In the genomic region with DNA sequence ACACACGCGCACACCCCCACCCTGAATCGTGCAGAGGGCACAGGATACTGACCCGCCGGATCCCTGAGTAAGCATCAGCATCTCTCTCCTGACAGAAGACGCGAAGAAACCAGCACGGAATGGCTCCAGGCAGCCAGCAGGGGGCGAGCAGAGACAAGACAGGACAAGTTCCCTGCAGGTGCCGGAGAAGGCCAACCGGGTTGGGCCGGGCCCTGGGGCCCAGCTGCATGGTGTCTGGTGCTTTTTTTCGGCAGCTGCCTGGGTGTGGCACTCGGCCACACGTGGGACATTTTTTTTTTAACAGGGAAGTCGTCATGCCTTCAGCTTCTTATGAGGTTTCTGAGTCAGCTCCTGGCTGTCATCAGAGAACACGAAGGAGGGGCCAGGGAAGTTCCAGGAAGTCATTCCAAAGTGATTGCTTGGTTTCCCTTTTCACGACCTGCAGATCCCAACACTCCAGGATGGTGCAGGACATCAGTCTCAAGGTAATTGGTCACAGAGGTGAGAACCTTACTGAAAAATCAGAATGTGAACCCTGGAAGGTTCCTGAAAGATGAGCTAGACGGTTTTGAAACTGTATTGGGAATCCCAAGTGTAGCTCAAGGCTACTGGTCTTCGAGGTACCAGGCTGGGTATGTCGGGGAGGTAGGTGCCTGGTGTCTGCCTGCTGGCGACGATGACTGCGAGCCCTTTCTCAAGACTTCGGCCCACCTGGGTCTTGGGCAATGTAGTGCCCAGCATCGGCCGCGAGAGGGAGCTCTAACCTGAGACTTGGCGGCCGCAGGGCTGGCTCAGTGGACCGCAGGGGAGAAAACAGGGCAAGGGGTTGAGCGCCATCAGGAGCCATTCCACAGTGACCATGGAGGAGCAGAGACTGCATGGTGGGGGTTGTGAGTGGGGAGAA, we compare ENCODE assay signal across 8 cellular contexts.
A peak's percentile ranks its signal among the peaks of the same experiment; 100 is the strongest.
DNase-seq lines count a peak whose midpoint lies in the region; TF ChIP-seq lines count a peak whose summit lies in the region.

No MANE protein-coding gene starts in this region.

- DNase-seq in AG09319 (ENCODE audit: extremely low read depth, low read depth): peak; percentile 84
- peak; percentile 79 for DNase-seq in GM19238 (ENCODE audit: insufficient read length, low spot score)
- DNase-seq in HT-29 (ENCODE audit: low spot score): peak; percentile 93
- peak; percentile 75 for DNase-seq in NOMO-1 treated with DMSO at 0.1 percent for 48 hours (lab: John Stamatoyannopoulos, UW; ENCODE audit: unreplicated experiment)
- peak; percentile 52 to 72 (median 58) for DNase-seq in activated CD8-positive, alpha-beta memory T cell treated with anti-CD3 and anti-CD28 coated beads for 48 hours (ENCODE audit: low read depth in 2 of 3, low spot score in 2 of 3)
- peak; percentile 99 for DNase-seq in endodermal cell
- peak; percentile 43 for DNase-seq in stimulated activated CD8-positive, alpha-beta memory T cell treated with anti-CD3 and anti-CD28 coated beads, Interleukin-12 subunit alpha, Interleukin-12 subunit beta, amount 100 ng/mL, for 4 hours (ENCODE audit: low read depth)

- no peaks in the 10 kb centered on the region for H3K9me3 Mint-ChIP-seq in endodermal cell

- H3K27ac ChIP-seq in endodermal cell (ENCODE audit: low read depth, low read length) (no peak overlapping the region), mesodermal cell (ENCODE audit: low read depth, low read length, severe bottlenecking) (peak overlapping the region; percentile 36)

- H3K4me1 Mint-ChIP-seq in endodermal cell: peaks cover 12% of the 10 kb centered on the region

- no peaks in the 10 kb centered on the region for H3K36me3 Mint-ChIP-seq in endodermal cell (ENCODE audit: low read depth)

- H3K9me3 ChIP-seq in endodermal cell (ENCODE audit: control insufficient read depth, low read length) (no peaks in the 10 kb centered on the region), mesodermal cell (ENCODE audit: control insufficient read depth, low read length) (no peaks in the 10 kb centered on the region)

- peaks cover 7% of the 10 kb centered on the region for H3K27me3 ChIP-seq in endodermal cell (ENCODE audit: control insufficient read depth, insufficient read depth, low read length, poor library complexity, severe bottlenecking)

- peaks cover 13% of the 10 kb centered on the region for H3K27me3 Mint-ChIP-seq in endodermal cell (ENCODE audit: insufficient read depth)

- no peak overlapping the region for H3K9ac ChIP-seq in endodermal cell (ENCODE audit: extremely low read depth, low read length, poor library complexity, severe bottlenecking)

- peak; percentile 100 for TF ChIP-seq CTCF in AG09319 (IDR thresholded peaks at IDR 0.05; ENCODE audit: low read depth, low read length)
- TF ChIP-seq CTCF in endodermal cell (conservative IDR thresholded peaks at IDR 0.05): peak; percentile 99

- peak overlapping the region; percentile 37 for H3K4me3 ChIP-seq in endodermal cell (ENCODE audit: low read length)
- H3K4me3 ChIP-seq in mesodermal cell (ENCODE audit: extremely low read depth, insufficient read depth, low read length, poor library complexity, severe bottlenecking): peak overlapping the region; percentile 8

- 10% methylated on average over 27 to 32 of the region's 32 CpGs for WGBS in endodermal cell (ENCODE audit: insufficient coverage in 1 of 2, insufficient read length in 1 of 2), 2 experiments
- 5% methylated on average over 15 to 32 of the region's 32 CpGs for WGBS in mesodermal cell (ENCODE audit: insufficient coverage in 2 of 2), 2 experiments

- H3K36me3 ChIP-seq in endodermal cell (ENCODE audit: control insufficient read depth, insufficient read depth, low read length) (no peaks in the 10 kb centered on the region), mesodermal cell (ENCODE audit: control insufficient read depth, insufficient read depth, low read length) (no peaks in the 10 kb centered on the region)

- H3K27ac Mint-ChIP-seq in endodermal cell: peak overlapping the region; percentile 65

- H3K4me3 Mint-ChIP-seq in endodermal cell: no peak overlapping the region

- H3K4me1 ChIP-seq in endodermal cell (ENCODE audit: control insufficient read depth, insufficient read depth, low read length) (peaks cover 5% of the 10 kb centered on the region), mesodermal cell (ENCODE audit: control insufficient read depth, insufficient read depth, low read length, poor library complexity, severe bottlenecking) (peaks cover 29% of the 10 kb centered on the region)

Comparison
In these comparisons a context has a peak if more than half of its experiments do, and no peak if none do; other contexts are left out.
1. DNase-seq: peak in every context shown above with its lines; median percentile 99 in endodermal cell; 93 in HT-29; 84 in AG09319; 79 in GM19238; 75 in NOMO-1 treated with DMSO at 0.1 percent for 48 hours; 58 in activated CD8-positive, alpha-beta memory T cell treated with anti-CD3 and anti-CD28 coated beads for 48 hours; 43 in stimulated activated CD8-positive, alpha-beta memory T cell treated with anti-CD3 and anti-CD28 coated beads, Interleukin-12 subunit alpha, Interleukin-12 subunit beta, amount 100 ng/mL, for 4 hours.